In genomic region chr17:75241502-75241901, GRCh38 we compare ENCODE assay signal across 1 cellular context.
TF ChIP-seq lines count a peak whose summit lies in the region.

No MANE protein-coding gene starts in this region.

TF ChIP-seq in GM12878, 131 proteins besides CTCF, POLR2A, EP300 and RAD21:
- TF ChIP-seq TCF7 (IDR thresholded peaks at IDR 0.05; ENCODE audit: borderline replicate concordance) (no peak), ATF2 (IDR thresholded peaks at IDR 0.05; ENCODE audit: low read length) (no peak), GABPA (IDR thresholded peaks at IDR 0.05; ENCODE audit: low read depth) (no peak), ZNF24 (IDR thresholded peaks at IDR 0.05) (no peak), SMAD5 (IDR thresholded peaks at IDR 0.05; ENCODE audit: low read depth) (no peak), ESRRA (IDR thresholded peaks at IDR 0.05; ENCODE audit: low read length) (no peak), PKNOX1 (IDR thresholded peaks at IDR 0.05) (no peak), GATAD2B (conservative IDR thresholded peaks at IDR 0.05; ENCODE audit: low read depth) (no peak), RELA (IDR thresholded peaks at IDR 0.05; ENCODE audit: borderline replicate concordance, partially characterized antibody) (no peak), SUPT20H (IDR thresholded peaks at IDR 0.05; ENCODE audit: borderline replicate concordance, control insufficient read depth, low read depth, low read length) (no peak), MXI1 (IDR thresholded peaks at IDR 0.05; ENCODE audit: low read depth, low read length) (no peak), CBX3 (IDR thresholded peaks at IDR 0.05; ENCODE audit: borderline replicate concordance, low read depth) (no peak), HDAC6 (IDR thresholded peaks at IDR 0.05; ENCODE audit: unreplicated experiment) (no peak), CREM (IDR thresholded peaks at IDR 0.05; ENCODE audit: low read depth) (no peak), TARDBP (IDR thresholded peaks at IDR 0.05; ENCODE audit: borderline replicate concordance) (no peak), POU2F2 (IDR thresholded peaks at IDR 0.05; ENCODE audit: borderline replicate concordance, low read depth, low read length) (no peak)
